ENCODE assay signal across 19 cellular contexts in the genomic region with DNA sequence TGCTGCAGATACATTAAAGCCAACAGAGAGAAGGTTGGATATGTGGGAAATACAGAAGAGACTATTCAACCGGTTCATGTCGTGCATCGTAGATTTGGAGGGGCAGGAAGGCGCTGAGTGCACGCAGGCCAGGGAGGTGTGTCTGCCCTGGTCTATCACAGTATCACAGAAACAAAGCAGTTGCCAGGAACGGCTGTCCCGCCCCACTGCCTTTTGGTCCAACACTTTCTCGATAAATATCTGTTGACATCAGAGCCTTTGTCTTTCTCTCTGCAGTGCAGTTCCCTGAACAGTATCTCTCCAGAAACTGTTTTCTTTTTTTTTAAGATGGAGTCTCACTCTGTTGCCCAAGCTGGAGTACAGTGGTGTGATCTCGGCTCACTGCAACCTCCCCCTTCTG.
"Had no signal": no experiment of that assay in that cellular context is flagged by ENCODE, and none has a peak within 500 bp of the region (broad histone marks: within the 10 kb centered on the region; RNA-seq: fewer than 3 reads in every experiment).

No MANE protein-coding gene starts in this region.

- H3K4me3 ChIP-seq: esophagus muscularis mucosa, ovary, prostate gland, spleen, transverse colon had no signal

- ATAC-seq: left ventricle myocardium superior had no signal

- H3K9me3 ChIP-seq: esophagus muscularis mucosa, ovary, prostate gland, spleen, transverse colon had no signal

- DNase-seq: activated CD4-positive, alpha-beta memory T cell treated with anti-CD3 and anti-CD28 coated beads, Interleukin-2, amount 10 ng/mL, durations not matched to agents 7 days and 5 days; activated CD4-positive, alpha-beta T cell treated with anti-CD3 and anti-CD28 coated beads, Interleukin-2, amount 10 ng/mL, durations not matched to agents 7 days and 5 days; activated CD4-positive, CD25-positive, alpha-beta regulatory T cell treated with anti-CD3 and anti-CD28 coated beads, Interleukin-2, amount 50 U/mL, for 72 hours; activated CD8-positive, alpha-beta memory T cell treated with anti-CD3 and anti-CD28 coated beads, Interleukin-2, amount 50 U/mL, for 48 hours; activated gamma-delta T cell; activated naive CD4-positive, alpha-beta T cell treated with anti-CD3 and anti-CD28 coated beads, Interleukin-2, amount 10 ng/mL, durations not matched to agents 7 days and 5 days; activated T-cell treated with anti-CD3 and anti-CD28 coated beads, Interleukin-2, amount 50 U/mL, for 24 hours; amniotic stem cell; brain microvascular endothelial cell; cortex of kidney; endodermal cell; left ventricle myocardium superior; ovary; spleen; stimulated activated naive CD4-positive, alpha-beta T cell; T-helper 1 cell; transverse colon had no signal

- H3K36me3 ChIP-seq: brain microvascular endothelial cell, esophagus muscularis mucosa, ovary, prostate gland, spleen, transverse colon had no signal

- H3K4me1 ChIP-seq: prostate gland, transverse colon had no signal

- H3K27ac ChIP-seq: brain microvascular endothelial cell, esophagus muscularis mucosa, ovary, prostate gland, spleen, transverse colon had no signal

- H3K27me3 ChIP-seq: brain microvascular endothelial cell, esophagus muscularis mucosa, ovary, transverse colon had no signal
